1 cellular context compared by ENCODE assay signal in genomic region chr11:72635309-72635915, GRCh38.
TF ChIP-seq lines count a peak whose summit lies in the region.

No MANE protein-coding gene starts in this region.

TF ChIP-seq in GM23338, 12 proteins besides CTCF, POLR2A, EP300 and RAD21 (continued from another document):
- no peak for TF ChIP-seq REST (IDR thresholded peaks at IDR 0.05; ENCODE audit: unreplicated experiment)
- TF ChIP-seq ZNF331 (CRISPR knock-in tag; IDR thresholded peaks at IDR 0.05; ENCODE audit: low read depth): no peak
- no peak for TF ChIP-seq ETS1 (IDR thresholded peaks at IDR 0.05)
- TF ChIP-seq POLR2AphosphoS5 (IDR thresholded peaks at IDR 0.05; ENCODE audit: low read depth): no peak
